Comparison of ENCODE assay signal across 10 cellular contexts in the genomic region with DNA sequence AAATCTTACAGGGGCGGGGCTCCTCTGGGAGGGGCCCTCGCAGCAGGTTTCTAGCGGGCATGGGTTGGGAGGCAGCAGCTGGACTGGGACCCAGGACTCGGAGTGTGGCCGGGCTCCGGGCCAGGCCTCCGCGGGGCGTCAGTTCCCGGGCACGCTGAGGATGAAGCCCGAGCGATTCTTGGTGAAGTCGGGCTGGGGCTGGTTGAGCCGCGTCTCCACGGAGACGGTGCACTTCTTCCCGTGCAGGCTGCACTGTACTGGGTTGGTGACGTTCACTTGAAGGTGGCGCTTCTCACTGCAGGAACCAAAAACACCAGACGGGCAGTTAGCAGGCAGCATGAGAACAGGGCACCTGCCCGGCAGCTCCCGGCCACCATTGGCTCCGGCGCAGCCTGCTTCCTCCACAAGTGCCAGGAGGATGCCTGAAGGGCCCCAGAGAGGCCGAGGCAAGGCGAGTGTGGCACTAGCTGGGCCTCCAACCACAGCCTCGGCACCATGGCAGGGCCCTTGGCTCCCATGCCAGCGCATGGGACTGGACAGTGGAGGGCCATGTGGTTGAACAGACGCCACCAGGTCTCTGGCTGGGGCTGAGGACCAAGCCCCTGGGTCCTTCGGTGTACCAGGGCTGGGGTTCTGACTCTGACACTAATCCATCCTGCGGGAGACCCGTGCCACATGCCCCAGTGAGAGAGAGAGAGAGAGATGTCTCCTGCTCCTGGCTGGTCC. TPM values are rescaled to one million over a fixed set of nuclear protein-coding genes. Genes with fewer than 3 reads are reported as not detected.
DNase-seq lines count a peak whose midpoint lies in the region; ATAC-seq and TF ChIP-seq lines count a peak whose summit lies in the region.
"Had no signal": no experiment of that assay in that cellular context is flagged by ENCODE, and none has a peak within 500 bp of the region (broad histone marks: within the 10 kb centered on the region; RNA-seq: fewer than 3 reads in every experiment).

No MANE protein-coding gene starts in this region.

- DNase-seq in activated naive CD4-positive, alpha-beta T cell treated with anti-CD3 and anti-CD28 coated beads for 36 hours = no peak
- DNase-seq in activated naive CD4-positive, alpha-beta T cell treated with anti-CD3 and anti-CD28 coated beads, Interleukin-2, amount 50 U/mL, for 16 hours = no peak
- DNase-seq in NCI-H2196 treated with DMSO at 0.1 percent for 48 hours (lab: John Stamatoyannopoulos, UW; ENCODE audit: unreplicated experiment) (peak; percentile 34), caudate nucleus (lab: John Stamatoyannopoulos, UW) (peak in 38 of 61 donors; percentile 24 to 91 (median 46)), substantia nigra (lab: John Stamatoyannopoulos, UW) (peak in 20 of 49 donors; percentile 12 to 91 (median 35)), erythroblast (lab: John Stamatoyannopoulos, UW) (no peak)
- no peak for DNase-seq in activated T-cell treated with anti-CD3 and anti-CD28 coated beads, Interleukin-2, amount 50 U/mL, for 24 hours
- DNase-seq: retina had no signal

- no peaks in the 10 kb centered on the region for H3K9me3 Mint-ChIP-seq in activated naive CD4-positive, alpha-beta T cell treated with anti-CD3 and anti-CD28 coated beads for 36 hours
- H3K9me3 Mint-ChIP-seq in activated T-cell treated with anti-CD3 and anti-CD28 coated beads, Interleukin-2, amount 50 U/mL, for 24 hours = no peaks in the 10 kb centered on the region

- intact Hi-C loops in activated naive CD4-positive, alpha-beta T cell treated with anti-CD3 and anti-CD28 coated beads for 36 hours (cut with micrococcal nuclease) = no loop called here

- peak overlapping the region; percentile 38 for H3K4me3 Mint-ChIP-seq in activated naive CD4-positive, alpha-beta T cell treated with anti-CD3 and anti-CD28 coated beads for 36 hours
- no peak overlapping the region for H3K4me3 Mint-ChIP-seq in activated T-cell treated with anti-CD3 and anti-CD28 coated beads, Interleukin-2, amount 50 U/mL, for 24 hours
- H3K4me3 Mint-ChIP-seq: activated naive CD8-positive, alpha-beta T cell had no signal

- H3K27ac ChIP-seq in caudate nucleus (ENCODE audit: low read depth, low read length) = peak overlapping the region; percentile 20
- H3K27ac ChIP-seq in substantia nigra (ENCODE audit: low read depth, low read length, poor library complexity, severe bottlenecking) = peak overlapping the region; percentile 53

- CTCF ChIA-PET in activated naive CD4-positive, alpha-beta T cell treated with anti-CD3 and anti-CD28 coated beads for 36 hours (lab: Charles Lee) = interaction anchor here (1.1 kb wide), 1 partner anchor 23 kb away, joined by 5 read pairs; no protein-coding TSS in a partner anchor

- peaks cover 51% of the 10 kb centered on the region for H3K4me1 Mint-ChIP-seq in activated naive CD4-positive, alpha-beta T cell treated with anti-CD3 and anti-CD28 coated beads for 36 hours (ENCODE audit: low read depth)
- H3K4me1 Mint-ChIP-seq in activated T-cell treated with anti-CD3 and anti-CD28 coated beads, Interleukin-2, amount 50 U/mL, for 24 hours (ENCODE audit: low read depth) = peaks cover 48% of the 10 kb centered on the region

- peaks cover 21% of the 10 kb centered on the region for H3K36me3 Mint-ChIP-seq in activated naive CD4-positive, alpha-beta T cell treated with anti-CD3 and anti-CD28 coated beads for 36 hours (ENCODE audit: low read depth)
- H3K36me3 Mint-ChIP-seq in activated T-cell treated with anti-CD3 and anti-CD28 coated beads, Interleukin-2, amount 50 U/mL, for 24 hours (ENCODE audit: low read depth) = peaks cover 18% of the 10 kb centered on the region
- H3K36me3 Mint-ChIP-seq: activated naive CD8-positive, alpha-beta T cell had no signal

- H3K27ac Mint-ChIP-seq in activated naive CD4-positive, alpha-beta T cell treated with anti-CD3 and anti-CD28 coated beads for 36 hours = no peak overlapping the region
- no peak overlapping the region for H3K27ac Mint-ChIP-seq in activated T-cell treated with anti-CD3 and anti-CD28 coated beads, Interleukin-2, amount 50 U/mL, for 24 hours
- H3K27ac Mint-ChIP-seq: activated naive CD8-positive, alpha-beta T cell had no signal

- TF ChIP-seq POLR2A in erythroblast (IDR thresholded peaks at IDR 0.05; ENCODE audit: low read length) = no peak

- ATAC-seq in HG02970 (IDR thresholded peaks at IDR 0.05; ENCODE audit: low FRiP score, unreplicated experiment) = no peak

- no peaks in the 10 kb centered on the region for H3K27me3 Mint-ChIP-seq in activated naive CD4-positive, alpha-beta T cell treated with anti-CD3 and anti-CD28 coated beads for 36 hours (ENCODE audit: low read depth)
- H3K27me3 Mint-ChIP-seq in activated T-cell treated with anti-CD3 and anti-CD28 coated beads, Interleukin-2, amount 50 U/mL, for 24 hours = no peaks in the 10 kb centered on the region
- H3K27me3 Mint-ChIP-seq: activated naive CD8-positive, alpha-beta T cell had no signal

RNA-seq across cellular contexts. Expression of a gene that starts 8.0 kb away (rescaled TPM):
- total RNA-seq in activated naive CD4-positive, alpha-beta T cell treated with anti-CD3 and anti-CD28 coated beads for 36 hours = 10 to 100 TPM; 50.6 to 52.1 TPM

RNA-seq across cellular contexts. Expression of a gene that starts 50.5 kb away (rescaled TPM):
- total RNA-seq in activated naive CD4-positive, alpha-beta T cell treated with anti-CD3 and anti-CD28 coated beads for 36 hours = 100 to 1,000 TPM; 132 to 145 TPM

Comparison
In these comparisons a context has a peak if more than half of its experiments do, and no peak if none do; other contexts are left out.
1. DNase-seq: peak in NCI-H2196 treated with DMSO at 0.1 percent for 48 hours (single experiment) and caudate nucleus (38 of 61); none in activated naive CD4-positive, alpha-beta T cell treated with anti-CD3 and anti-CD28 coated beads for 36 hours (single experiment), activated naive CD4-positive, alpha-beta T cell treated with anti-CD3 and anti-CD28 coated beads, Interleukin-2, amount 50 U/mL, for 16 hours (single experiment), erythroblast (0 of 2) and activated T-cell treated with anti-CD3 and anti-CD28 coated beads, Interleukin-2, amount 50 U/mL, for 24 hours (single experiment).